In genomic region chr2:128505150-128505490, GRCh38 we compare ENCODE assay signal across 21 cellular contexts.
DNase-seq lines count a peak whose midpoint lies in the region; ATAC-seq and TF ChIP-seq lines count a peak whose summit lies in the region.
"Had no signal": no experiment of that assay in that cellular context is flagged by ENCODE, and none has a peak within 500 bp of the region (broad histone marks: within the 10 kb centered on the region; RNA-seq: fewer than 3 reads in every experiment).

No MANE protein-coding gene starts in this region.

- H3K27me3 Mint-ChIP-seq in stimulated activated memory B cell treated with anti-CD40 and anti-IgM and Interleukin-4, amounts not matched to agents 10 μg/mL and 1 μg/mL and 100 μg/mL, for 72 hours: no peaks in the 10 kb centered on the region

- no peak overlapping the region for H3K27ac ChIP-seq in HEK293 (ENCODE audit: extremely low read depth, low read depth, low read length)
- no peak overlapping the region for H3K27ac ChIP-seq in coronary artery
- H3K27ac ChIP-seq: KMS-11, psoas muscle, skin epidermis had no signal

- H3K36me3 Mint-ChIP-seq in stimulated activated memory B cell treated with anti-CD40 and anti-IgM and Interleukin-4, amounts not matched to agents 10 μg/mL and 1 μg/mL and 100 μg/mL, for 72 hours: no peaks in the 10 kb centered on the region
- H3K36me3 Mint-ChIP-seq: activated naive CD8-positive, alpha-beta T cell treated with anti-CD3 and anti-CD28 coated beads, Interleukin-2, amount 10 ng/mL, durations not matched to agents 7 days and 5 days; natural killer cell treated with Interleukin-12 subunit alpha and Interleukin-12 subunit beta and Interleukin-15 and Interleukin-18, amount 100 ng/mL, for 72 hours had no signal

- CTCF ChIA-PET in HEK293 (lab: Yijun Ruan, JAX): no interaction called here

- H3K36me3 ChIP-seq in HEK293 (ENCODE audit: control insufficient read depth in 2 of 2, insufficient read depth in 1 of 2, low read length in 2 of 2): no peaks in the 10 kb centered on the region

- H3K4me3 Mint-ChIP-seq in stimulated activated memory B cell treated with anti-CD40 and anti-IgM and Interleukin-4, amounts not matched to agents 10 μg/mL and 1 μg/mL and 100 μg/mL, for 72 hours: no peak overlapping the region
- H3K4me3 Mint-ChIP-seq: activated naive CD8-positive, alpha-beta T cell treated with anti-CD3 and anti-CD28 coated beads, Interleukin-2, amount 10 ng/mL, durations not matched to agents 7 days and 5 days; natural killer cell treated with Interleukin-12 subunit alpha and Interleukin-12 subunit beta and Interleukin-15 and Interleukin-18, amount 100 ng/mL, for 72 hours; stimulated activated naive CD8-positive, alpha-beta T cell treated with anti-CD3 and anti-CD28 coated beads, Interleukin-15, amount 100 ng/mL, for 72 hours had no signal

- POLR2A ChIA-PET in HEK293 (lab: Yijun Ruan, JAX): no interaction called here

- H3K9me3 ChIP-seq in HEK293 (ENCODE audit: control insufficient read depth, insufficient read depth, low read depth, low read length): no peaks in the 10 kb centered on the region
- H3K9me3 ChIP-seq: psoas muscle, SK-N-SH had no signal

- peaks cover 28% of the 10 kb centered on the region for H3K4me1 Mint-ChIP-seq in stimulated activated memory B cell treated with anti-CD40 and anti-IgM and Interleukin-4, amounts not matched to agents 10 μg/mL and 1 μg/mL and 100 μg/mL, for 72 hours
- H3K4me1 Mint-ChIP-seq: activated naive CD8-positive, alpha-beta T cell treated with anti-CD3 and anti-CD28 coated beads, Interleukin-2, amount 10 ng/mL, durations not matched to agents 7 days and 5 days; stimulated activated naive CD8-positive, alpha-beta T cell treated with anti-CD3 and anti-CD28 coated beads, Interleukin-15, amount 100 ng/mL, for 72 hours had no signal

- H3K9me3 Mint-ChIP-seq in stimulated activated memory B cell treated with anti-CD40 and anti-IgM and Interleukin-4, amounts not matched to agents 10 μg/mL and 1 μg/mL and 100 μg/mL, for 72 hours: no peaks in the 10 kb centered on the region
- H3K9me3 Mint-ChIP-seq: activated naive CD8-positive, alpha-beta T cell treated with anti-CD3 and anti-CD28 coated beads, Interleukin-2, amount 10 ng/mL, durations not matched to agents 7 days and 5 days; natural killer cell treated with Interleukin-12 subunit alpha and Interleukin-12 subunit beta and Interleukin-15 and Interleukin-18, amount 100 ng/mL, for 72 hours; stimulated activated naive CD8-positive, alpha-beta T cell treated with anti-CD3 and anti-CD28 coated beads, Interleukin-15, amount 100 ng/mL, for 72 hours had no signal

- peak; percentile 96 for DNase-seq in NCI-H2171 treated with DMSO at 0.1 percent for 48 hours (lab: John Stamatoyannopoulos, UW)
- peak; percentile 35 for DNase-seq in coronary artery (ENCODE audit: low spot score)
- no peak for DNase-seq in inferior parietal cortex (ENCODE audit: extremely low spot score)
- DNase-seq: activated naive CD8-positive, alpha-beta T cell treated with anti-CD3 and anti-CD28 coated beads, Interleukin-2, amount 10 ng/mL, durations not matched to agents 7 days and 5 days; DMS79; HCEC 1CT; left colon; mesendoderm; psoas muscle; SK-N-SH; stimulated activated CD4-positive, alpha-beta T cell treated with anti-CD3 and anti-CD28 coated beads, Interleukin-2, amount 100 ng/mL, for 48 hours; stimulated activated naive CD8-positive, alpha-beta T cell treated with anti-CD3 and anti-CD28 coated beads, Interleukin-15, amount 100 ng/mL, for 72 hours; T-helper 9 cell; trophoblast cell had no signal

- peak overlapping the region; percentile 7 for H3K27ac Mint-ChIP-seq in stimulated activated memory B cell treated with anti-CD40 and anti-IgM and Interleukin-4, amounts not matched to agents 10 μg/mL and 1 μg/mL and 100 μg/mL, for 72 hours
- H3K27ac Mint-ChIP-seq: activated naive CD8-positive, alpha-beta T cell treated with anti-CD3 and anti-CD28 coated beads, Interleukin-2, amount 10 ng/mL, durations not matched to agents 7 days and 5 days; natural killer cell treated with Interleukin-12 subunit alpha and Interleukin-12 subunit beta and Interleukin-15 and Interleukin-18, amount 100 ng/mL, for 72 hours had no signal

- H3K4me3 ChIP-seq in HEK293 (ENCODE audit: low read depth, low read length) (no peak overlapping the region), coronary artery (no peak overlapping the region)
- H3K4me3 ChIP-seq: psoas muscle, skin epidermis had no signal

- TF ChIP-seq CTCF in HEK293 (tag by site-specific recombination; IDR thresholded peaks at IDR 0.05): no peak
- TF ChIP-seq CTCF in coronary artery (IDR thresholded peaks at IDR 0.05): no peak

- no peaks in the 10 kb centered on the region for H3K4me1 ChIP-seq in HEK293 (ENCODE audit: control insufficient read depth, insufficient read depth, low read length)
- H3K4me1 ChIP-seq: psoas muscle had no signal

- peak; percentile 58 for ATAC-seq in stimulated activated memory B cell treated with anti-CD40 and anti-IgM and Interleukin-4, amounts not matched to agents 10 μg/mL and 1 μg/mL and 100 μg/mL, for 72 hours
- ATAC-seq in HG03432 (IDR thresholded peaks at IDR 0.05; ENCODE audit: unreplicated experiment): no peak
- ATAC-seq in GM18861 (IDR thresholded peaks at IDR 0.05; ENCODE audit: unreplicated experiment): no peak
- ATAC-seq: left colon; psoas muscle; stimulated activated naive CD8-positive, alpha-beta T cell treated with anti-CD3 and anti-CD28 coated beads, Interleukin-15, amount 100 ng/mL, for 72 hours had no signal

TF ChIP-seq in HEK293, 187 proteins besides CTCF, POLR2A, EP300 and RAD21:
- TF ChIP-seq GLIS1 (tag by site-specific recombination; IDR thresholded peaks at IDR 0.05) (peak; percentile 58), ZNF211 (tag by site-specific recombination; IDR thresholded peaks at IDR 0.05; ENCODE audit: low read depth) (no peak)
TF ChIP-seq in HEK293: peak in this region for 1.
